Comparison of ENCODE assay signal across 8 cellular contexts in the genomic region with DNA sequence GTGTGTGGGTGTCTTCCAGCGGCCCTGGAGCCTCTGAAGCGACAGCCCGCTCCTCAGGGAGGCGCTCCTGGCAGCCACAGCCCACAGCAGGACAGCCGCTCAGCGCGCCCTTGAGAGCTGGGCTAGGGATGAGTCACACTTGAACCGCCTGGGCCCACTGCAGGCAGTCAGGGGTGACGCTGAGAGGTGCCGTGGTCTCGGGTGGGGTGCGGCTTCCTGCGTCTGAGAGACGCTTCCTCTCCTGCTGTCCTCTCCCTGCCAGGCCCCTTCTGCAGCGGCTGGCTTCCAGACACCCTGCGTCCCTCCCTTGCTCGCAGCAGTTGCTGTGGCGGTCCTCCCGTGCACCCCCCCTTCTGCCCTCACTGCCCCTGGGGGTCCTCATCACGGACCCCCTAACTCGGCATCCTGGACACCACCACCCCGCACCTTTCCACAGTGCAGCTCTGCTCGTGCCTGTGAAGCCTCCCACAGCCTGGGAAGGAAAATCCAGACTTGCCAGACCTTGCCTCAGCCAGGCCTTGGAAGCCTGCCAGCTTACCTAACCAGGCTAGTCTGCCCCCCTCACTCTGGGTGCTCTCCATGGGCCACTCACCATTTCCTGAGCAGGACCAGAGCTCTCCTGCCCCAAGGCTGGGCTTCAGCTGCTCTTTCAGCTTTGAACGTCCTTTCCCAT. TPM values are rescaled to one million over a fixed set of nuclear protein-coding genes. Genes with fewer than 3 reads are reported as not detected.
DNase-seq lines count a peak whose midpoint lies in the region; TF ChIP-seq lines count a peak whose summit lies in the region.

No MANE protein-coding gene starts in this region.

- peak overlapping the region; percentile 79 for H3K27ac Mint-ChIP-seq in activated CD4-positive, alpha-beta T cell treated with anti-CD3 and anti-CD28 coated beads, Interleukin-2, amount 10 ng/mL, durations not matched to agents 24 days and 14 days
- peak overlapping the region; percentile 15 for H3K27ac Mint-ChIP-seq in mesothelial cell of epicardium

- H3K36me3 ChIP-seq in HEK293 (ENCODE audit: control insufficient read depth in 2 of 2, insufficient read depth in 1 of 2, low read length in 2 of 2): no peaks in the 10 kb centered on the region

- H3K27ac ChIP-seq in HEK293 (ENCODE audit: extremely low read depth, low read depth, low read length) (peak overlapping the region; percentile 31; the same call in 1 of the 2 replicates), coronary artery (peak overlapping the region; percentile 26 to 78)

- H3K36me3 Mint-ChIP-seq in activated CD4-positive, alpha-beta T cell treated with anti-CD3 and anti-CD28 coated beads, Interleukin-2, amount 10 ng/mL, durations not matched to agents 24 days and 14 days (ENCODE audit: low read depth): peaks cover 6% of the 10 kb centered on the region
- H3K36me3 Mint-ChIP-seq in mesothelial cell of epicardium: peaks cover 4% of the 10 kb centered on the region

- peaks cover 10% of the 10 kb centered on the region for H3K4me1 Mint-ChIP-seq in activated CD4-positive, alpha-beta T cell treated with anti-CD3 and anti-CD28 coated beads, Interleukin-2, amount 10 ng/mL, durations not matched to agents 24 days and 14 days
- H3K4me1 Mint-ChIP-seq in mesothelial cell of epicardium: peaks cover 27% of the 10 kb centered on the region

- CTCF ChIA-PET in HEK293 (lab: Yijun Ruan, JAX): interaction anchor here (0.9 kb wide), 1 partner anchor 10 kb away, joined by 8 read pairs; no protein-coding TSS in a partner anchor

- intact Hi-C loops in activated CD4-positive, alpha-beta T cell treated with anti-CD3 and anti-CD28 coated beads, Interleukin-2, amount 10 ng/mL, durations not matched to agents 24 days and 14 days (cut with micrococcal nuclease): no loop called here

- TF ChIP-seq CTCF in GM12865 (IDR thresholded peaks at IDR 0.05; ENCODE audit: insufficient read depth, low read depth, low read length, missing control alignments) (peak; percentile 8), HEK293 (tag by site-specific recombination; IDR thresholded peaks at IDR 0.05) (no peak), coronary artery (IDR thresholded peaks at IDR 0.05) (no peak), mesothelial cell of epicardium (IDR thresholded peaks at IDR 0.05; ENCODE audit: unreplicated experiment) (no peak)

- H3K4me3 ChIP-seq in GM12865 (ENCODE audit: low read depth, low read length) (peak overlapping the region; percentile 14; the same call in 1 of the 2 replicates), HEK293 (ENCODE audit: low read depth, low read length) (no peak overlapping the region), coronary artery (peak overlapping the region; percentile 59)

- H3K9me3 Mint-ChIP-seq in activated CD4-positive, alpha-beta T cell treated with anti-CD3 and anti-CD28 coated beads, Interleukin-2, amount 10 ng/mL, durations not matched to agents 24 days and 14 days: no peaks in the 10 kb centered on the region
- H3K9me3 Mint-ChIP-seq in mesothelial cell of epicardium: no peaks in the 10 kb centered on the region

- peak overlapping the region; percentile 20 for H3K4me3 Mint-ChIP-seq in activated CD4-positive, alpha-beta T cell treated with anti-CD3 and anti-CD28 coated beads, Interleukin-2, amount 10 ng/mL, durations not matched to agents 24 days and 14 days
- no peak overlapping the region for H3K4me3 Mint-ChIP-seq in mesothelial cell of epicardium

- DNase-seq in GM12865 (ENCODE audit: low read depth): peak; percentile 88
- peak; percentile 39 for DNase-seq in NCI-H1694 treated with DMSO at 0.1 percent for 48 hours (lab: John Stamatoyannopoulos, UW)
- peak; percentile 94 for DNase-seq in activated CD4-positive, alpha-beta T cell treated with anti-CD3 and anti-CD28 coated beads, Interleukin-2, amount 10 ng/mL, durations not matched to agents 24 days and 14 days
- DNase-seq in coronary artery (ENCODE audit: low spot score): peak; percentile 87
- DNase-seq in mesothelial cell of epicardium (ENCODE audit: low spot score in 2 of 2, unreplicated experiment in 2 of 2): no peak
- peak; percentile 46 for DNase-seq in stimulated activated CD8-positive, alpha-beta memory T cell treated with anti-CD3 and anti-CD28 coated beads, Interleukin-7, amount 100 ng/mL, for 24 hours (ENCODE audit: low read depth)
- DNase-seq in ecto neural progenitor cell (ENCODE audit: low spot score): no peak

- POLR2A ChIA-PET in HEK293 (lab: Yijun Ruan, JAX): interaction anchor here (0.6 kb wide), 1 partner anchor 44 kb away, joined by 4 read pairs; no protein-coding TSS in a partner anchor

- no peaks in the 10 kb centered on the region for H3K27me3 Mint-ChIP-seq in activated CD4-positive, alpha-beta T cell treated with anti-CD3 and anti-CD28 coated beads, Interleukin-2, amount 10 ng/mL, durations not matched to agents 24 days and 14 days
- H3K27me3 Mint-ChIP-seq in mesothelial cell of epicardium (ENCODE audit: low read depth): no peaks in the 10 kb centered on the region

- H3K4me1 ChIP-seq in HEK293 (ENCODE audit: control insufficient read depth, insufficient read depth, low read length): peaks cover 7% of the 10 kb centered on the region

- no peaks in the 10 kb centered on the region for H3K9me3 ChIP-seq in HEK293 (ENCODE audit: control insufficient read depth, insufficient read depth, low read depth, low read length)

TF ChIP-seq in HEK293, 187 proteins besides CTCF, POLR2A, EP300 and RAD21 (continues in another document):
- TF ChIP-seq ZBTB48 (tag by site-specific recombination; IDR thresholded peaks at IDR 0.05) (0 out of 2 replicates have a peak, but pooled peaks have one; percentile 33), ZNF76 (tag by site-specific recombination; IDR thresholded peaks at IDR 0.05; ENCODE audit: borderline replicate concordance, low read depth) (no peak), ZNF2 (tag by site-specific recombination; IDR thresholded peaks at IDR 0.05) (peak; percentile 16; the same call in 1 of the 2 replicates), GLIS1 (tag by site-specific recombination; IDR thresholded peaks at IDR 0.05) (peak; percentile 65; the same call in 1 of the 2 replicates), ZFP69B (tag by site-specific recombination; IDR thresholded peaks at IDR 0.05) (peak; percentile 98), ZBTB17 (tag by site-specific recombination; IDR thresholded peaks at IDR 0.05) (peak; percentile 52; the same call in 1 of the 2 replicates), SP7 (tag by site-specific recombination; IDR thresholded peaks at IDR 0.05) (0 out of 2 replicates have a peak, but pooled peaks have one; percentile 30), ZNF324 (tag by site-specific recombination; IDR thresholded peaks at IDR 0.05) (0 out of 2 replicates have a peak, but pooled peaks have one; percentile 29), ZNF341 (tag by site-specific recombination; IDR thresholded peaks at IDR 0.05; ENCODE audit: low read depth) (0 out of 2 replicates have a peak, but pooled peaks have one; percentile 16), OSR2 (tag by site-specific recombination; IDR thresholded peaks at IDR 0.05) (0 out of 2 replicates have a peak, but pooled peaks have one; percentile 20), ZNF585B (tag by site-specific recombination; IDR thresholded peaks at IDR 0.05) (no peak), ZBTB8A (tag by site-specific recombination; IDR thresholded peaks at IDR 0.05) (no peak), ZNF423 (tag by site-specific recombination; IDR thresholded peaks at IDR 0.05) (peak; percentile 73; the same call in 1 of the 2 replicates)
- TF ChIP-seq, protein P1, sequence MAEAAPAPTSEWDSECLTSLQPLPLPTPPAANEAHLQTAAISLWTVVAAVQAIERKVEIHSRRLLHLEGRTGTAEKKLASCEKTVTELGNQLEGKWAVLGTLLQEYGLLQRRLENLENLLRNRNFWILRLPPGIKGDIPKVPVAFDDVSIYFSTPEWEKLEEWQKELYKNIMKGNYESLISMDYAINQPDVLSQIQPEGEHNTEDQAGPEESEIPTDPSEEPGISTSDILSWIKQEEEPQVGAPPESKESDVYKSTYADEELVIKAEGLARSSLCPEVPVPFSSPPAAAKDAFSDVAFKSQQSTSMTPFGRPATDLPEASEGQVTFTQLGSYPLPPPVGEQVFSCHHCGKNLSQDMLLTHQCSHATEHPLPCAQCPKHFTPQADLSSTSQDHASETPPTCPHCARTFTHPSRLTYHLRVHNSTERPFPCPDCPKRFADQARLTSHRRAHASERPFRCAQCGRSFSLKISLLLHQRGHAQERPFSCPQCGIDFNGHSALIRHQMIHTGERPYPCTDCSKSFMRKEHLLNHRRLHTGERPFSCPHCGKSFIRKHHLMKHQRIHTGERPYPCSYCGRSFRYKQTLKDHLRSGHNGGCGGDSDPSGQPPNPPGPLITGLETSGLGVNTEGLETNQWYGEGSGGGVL (tag by site-specific recombination; IDR thresholded peaks at IDR 0.05): peak; percentile 14; the same call in 1 of the 2 replicates
- TF ChIP-seq, protein P2, sequence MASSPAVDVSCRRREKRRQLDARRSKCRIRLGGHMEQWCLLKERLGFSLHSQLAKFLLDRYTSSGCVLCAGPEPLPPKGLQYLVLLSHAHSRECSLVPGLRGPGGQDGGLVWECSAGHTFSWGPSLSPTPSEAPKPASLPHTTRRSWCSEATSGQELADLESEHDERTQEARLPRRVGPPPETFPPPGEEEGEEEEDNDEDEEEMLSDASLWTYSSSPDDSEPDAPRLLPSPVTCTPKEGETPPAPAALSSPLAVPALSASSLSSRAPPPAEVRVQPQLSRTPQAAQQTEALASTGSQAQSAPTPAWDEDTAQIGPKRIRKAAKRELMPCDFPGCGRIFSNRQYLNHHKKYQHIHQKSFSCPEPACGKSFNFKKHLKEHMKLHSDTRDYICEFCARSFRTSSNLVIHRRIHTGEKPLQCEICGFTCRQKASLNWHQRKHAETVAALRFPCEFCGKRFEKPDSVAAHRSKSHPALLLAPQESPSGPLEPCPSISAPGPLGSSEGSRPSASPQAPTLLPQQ (tag by site-specific recombination; IDR thresholded peaks at IDR 0.05): peak; percentile 96
- TF ChIP-seq, protein P3, sequence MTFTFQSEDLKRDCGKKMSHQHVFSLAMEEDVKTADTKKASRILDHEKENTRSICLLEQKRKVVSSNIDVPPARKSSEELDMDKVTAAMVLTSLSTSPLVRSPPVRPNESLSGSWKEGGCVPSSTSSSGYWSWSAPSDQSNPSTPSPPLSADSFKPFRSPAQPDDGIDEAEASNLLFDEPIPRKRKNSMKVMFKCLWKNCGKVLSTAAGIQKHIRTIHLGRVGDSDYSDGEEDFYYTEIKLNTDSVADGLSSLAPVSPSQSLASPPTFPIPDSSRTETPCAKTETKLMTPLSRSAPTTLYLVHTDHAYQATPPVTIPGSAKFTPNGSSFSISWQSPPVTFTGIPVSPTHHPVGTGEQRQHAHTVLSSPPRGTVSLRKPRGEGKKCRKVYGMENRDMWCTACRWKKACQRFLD (tag by site-specific recombination; IDR thresholded peaks at IDR 0.05): no peak

RNA-seq across cellular contexts. Expression of a gene that starts 1.1 kb away (rescaled TPM):
- total RNA-seq in activated CD4-positive, alpha-beta T cell treated with anti-CD3 and anti-CD28 coated beads, Interleukin-2, amount 10 ng/mL, durations not matched to agents 24 days and 14 days: 0.64 and 0.65 TPM in 2 replicates
- 2.1 to 2.7 TPM (median 2.3 TPM) in 3 replicates for total RNA-seq in mesothelial cell of epicardium

RNA-seq across cellular contexts. Expression of a gene that starts 56.3 kb away (rescaled TPM):
- 8.5 and 8.8 TPM in 2 replicates for total RNA-seq in activated CD4-positive, alpha-beta T cell treated with anti-CD3 and anti-CD28 coated beads, Interleukin-2, amount 10 ng/mL, durations not matched to agents 24 days and 14 days
- 10.6 to 11.4 TPM (median 11.2 TPM) in 3 replicates for total RNA-seq in mesothelial cell of epicardium

Comparison
In these comparisons a context has a peak if more than half of its experiments do, and no peak if none do; other contexts are left out.
1. DNase-seq: peak in GM12865 (single experiment), NCI-H1694 treated with DMSO at 0.1 percent for 48 hours (single experiment), activated CD4-positive, alpha-beta T cell treated with anti-CD3 and anti-CD28 coated beads, Interleukin-2, amount 10 ng/mL, durations not matched to agents 24 days and 14 days (single experiment), coronary artery (single experiment) and stimulated activated CD8-positive, alpha-beta memory T cell treated with anti-CD3 and anti-CD28 coated beads, Interleukin-7, amount 100 ng/mL, for 24 hours (single experiment); none in mesothelial cell of epicardium (0 of 2) and ecto neural progenitor cell (single experiment).